Comparison of ENCODE assay signal across 13 cellular contexts in genomic region chr11:122007611-122008071, GRCh38.
A peak's percentile ranks its signal among the peaks of the same experiment; 100 is the strongest.
DNase-seq lines count a peak whose midpoint lies in the region; ATAC-seq and TF ChIP-seq lines count a peak whose summit lies in the region.
"Had no signal": no experiment of that assay in that cellular context is flagged by ENCODE, and none has a peak within 500 bp of the region (broad histone marks: within the 10 kb centered on the region; RNA-seq: fewer than 3 reads in every experiment).

No MANE protein-coding gene starts in this region.

- H3K9me3 ChIP-seq in breast epithelium: no peaks in the 10 kb centered on the region
- no peaks in the 10 kb centered on the region for H3K9me3 ChIP-seq in tibial nerve
- H3K9me3 ChIP-seq: thyroid gland had no signal

- H3K27me3 Mint-ChIP-seq in MCF 10A (ENCODE audit: insufficient read depth, unreplicated experiment): no peaks in the 10 kb centered on the region
- H3K27me3 Mint-ChIP-seq: memory B cell had no signal

- TF ChIP-seq POLR2A in breast epithelium (IDR thresholded peaks at IDR 0.05): no peak
- no peak for TF ChIP-seq POLR2A in tibial nerve (IDR thresholded peaks at IDR 0.05)

- no peak for TF ChIP-seq EP300 in tibial nerve (IDR thresholded peaks at IDR 0.05)

- no peaks in the 10 kb centered on the region for H3K36me3 Mint-ChIP-seq in MCF 10A (ENCODE audit: insufficient read depth, unreplicated experiment)
- H3K36me3 Mint-ChIP-seq: memory B cell had no signal

- CTCF ChIA-PET in MCF 10A (lab: Yijun Ruan, JAX): no interaction called here

- 11 to 14% methylated on average over 4 of the region's 4 CpGs for WGBS in tibial nerve, 2 donors

- no peaks in the 10 kb centered on the region for H3K36me3 ChIP-seq in breast epithelium
- no peaks in the 10 kb centered on the region for H3K36me3 ChIP-seq in tibial nerve
- H3K36me3 ChIP-seq: thyroid gland had no signal

- no peak overlapping the region for H3K27ac Mint-ChIP-seq in MCF 10A (ENCODE audit: low read depth, unreplicated experiment)
- H3K27ac Mint-ChIP-seq: memory B cell had no signal

- no TSS peak for BruUV-seq in MCF 10A (replicated peaks; lab: Mats Ljungman, UMichigan)

- no peak overlapping the region for H3K4me3 Mint-ChIP-seq in MCF 10A (ENCODE audit: unreplicated experiment)
- H3K4me3 Mint-ChIP-seq: memory B cell had no signal

- H3K4me1 ChIP-seq in breast epithelium: no peaks in the 10 kb centered on the region
- H3K4me1 ChIP-seq in tibial nerve: peaks cover 0 to 12% (median 3%) of the 10 kb centered on the region in 4 donors
- H3K4me1 ChIP-seq: thyroid gland had no signal

- in situ Hi-C loops in KBM-7 (cut with MboI; ENCODE audit: low pct_unique_long_range_greater_than_20kb, low sequenced_read_pairs): no loop called here

- H3K27me3 ChIP-seq in breast epithelium (no peaks in the 10 kb centered on the region), tibial nerve (no peaks in the 10 kb centered on the region)
- H3K27me3 ChIP-seq: thyroid gland had no signal

- H3K27ac ChIP-seq in breast epithelium (peak overlapping the region; percentile 28 to 36), tibial nerve (peak overlapping the region in 3 of 4 donors; percentile 8 to 62 (median 52))
- H3K27ac ChIP-seq: thyroid gland had no signal

- intact Hi-C loops in breast epithelium (cut with DNase I; ENCODE audit: low total_unique reads) (no loop called here), MCF 10A (cut with micrococcal nuclease) (no loop called here)

- H3K9me3 Mint-ChIP-seq in MCF 10A (ENCODE audit: unreplicated experiment): no peaks in the 10 kb centered on the region
- H3K9me3 Mint-ChIP-seq: memory B cell had no signal

- POLR2A ChIA-PET in MCF 10A (lab: Yijun Ruan, JAX): interaction anchor here (0.6 kb wide), 1 partner anchor 29 kb away, joined by 3 read pairs; no protein-coding TSS in a partner anchor

- peak; percentile 87 for ATAC-seq in left lobe of liver
- no peak for ATAC-seq in GM18520 (IDR thresholded peaks at IDR 0.05; ENCODE audit: unreplicated experiment)
- no peak for ATAC-seq in GM21526 (IDR thresholded peaks at IDR 0.05; ENCODE audit: low FRiP score, unreplicated experiment)

- no peaks in the 10 kb centered on the region for H3K4me1 Mint-ChIP-seq in MCF 10A (ENCODE audit: insufficient read depth, unreplicated experiment)
- H3K4me1 Mint-ChIP-seq: memory B cell had no signal

- DNase-seq in breast epithelium (ENCODE audit: low spot score in 2 of 2) (peak in 1 of 2 donors; percentile 23), MCF 10A (ENCODE audit: unreplicated experiment) (no peak), choroid plexus epithelial cell (ENCODE audit: low read depth) (peak; percentile 64), left lobe of liver (ENCODE audit: low spot score) (peak; percentile 75), tibial nerve (ENCODE audit: low spot score in 2 of 2) (peak; percentile 40 to 77), KBM-7 (no peak)
- DNase-seq: activated CD4-positive, alpha-beta T cell treated with anti-CD3 and anti-CD28 coated beads, Interleukin-2, amount 50 U/mL, for 1 hour; activated effector memory CD4-positive, alpha-beta T cell treated with anti-CD3 and anti-CD28 coated beads, Interleukin-2, amount 50 U/mL, for 16 hours; NCI-H748 treated with DMSO at 0.1 percent for 48 hours had no signal

- no peak for TF ChIP-seq CTCF in breast epithelium (IDR thresholded peaks at IDR 0.05)
- TF ChIP-seq CTCF in MCF 10A (IDR thresholded peaks at IDR 0.05; ENCODE audit: unreplicated experiment): no peak
- TF ChIP-seq CTCF in choroid plexus epithelial cell (conservative IDR thresholded peaks at IDR 0.05; ENCODE audit: low read depth, low read length): no peak
- no peak for TF ChIP-seq CTCF in tibial nerve (IDR thresholded peaks at IDR 0.05)

- H3K4me3 ChIP-seq in breast epithelium (no peak overlapping the region), choroid plexus epithelial cell (ENCODE audit: low read depth, low read length) (no peak overlapping the region), tibial nerve (no peak overlapping the region)
- H3K4me3 ChIP-seq: thyroid gland had no signal

Comparison
In these comparisons a context has a peak if more than half of its experiments do, and no peak if none do; other contexts are left out.
1. DNase-seq: peak in choroid plexus epithelial cell (single experiment), left lobe of liver (single experiment) and tibial nerve (2 of 2); none in MCF 10A (single experiment) and KBM-7 (single experiment).